9 cellular contexts compared by ENCODE assay signal in genomic region chr1:210373878-210374599, GRCh38. TPM values are rescaled to one million over a fixed set of nuclear protein-coding genes. Genes with fewer than 3 reads are reported as not detected.
DNase-seq lines count a peak whose midpoint lies in the region; ATAC-seq, FAIRE-seq and TF ChIP-seq lines count a peak whose summit lies in the region.
"Had no signal": no experiment of that assay in that cellular context is flagged by ENCODE, and none has a peak within 500 bp of the region (broad histone marks: within the 10 kb centered on the region; RNA-seq: fewer than 3 reads in every experiment).

No MANE protein-coding gene starts in this region.

- H3K27ac ChIP-seq in KOPT-K1 (ENCODE audit: low read depth, low read length, poor library complexity, severe bottlenecking) (peak overlapping the region; percentile 47), keratinocyte (ENCODE audit: control insufficient read depth, insufficient read depth, low read length) (peak overlapping the region; percentile 99)

- DNase-seq in NCI-H1417 (lab: John Stamatoyannopoulos, UW) = peak; percentile 23 to 67 (median 24)
- DNase-seq in NCI-H1417 treated with DMSO at 0.1 percent for 48 hours (lab: John Stamatoyannopoulos, UW) = no peak
- DNase-seq in GOT3 (lab: John Stamatoyannopoulos, UW) = peak; percentile 48
- peak in 32 of 34 experiments; percentile 5 to 58 (median 31) for DNase-seq in T-cell
- peak; percentile 98 for DNase-seq in astrocyte of the spinal cord (ENCODE audit: low read depth, low spot score)
- DNase-seq in keratinocyte (ENCODE audit: low read depth, low spot score) = peak; percentile 92
- DNase-seq in stimulated activated CD4-positive, alpha-beta T cell treated with anti-CD3 and anti-CD28 coated beads, TNF-alpha, amount 100 ng/mL, for 4 hours (ENCODE audit: low read depth in 3 of 3) = peak; percentile 27 to 50 (median 28)

- POLR2A ChIA-PET in T-cell (lab: Charles Lee) = interaction anchor here in 1 of 2 donors (0.6 kb wide), 1 partner anchor 26 kb away, joined by 4 read pairs; no protein-coding TSS in a partner anchor

- H3K4me3 ChIP-seq in astrocyte of the spinal cord (ENCODE audit: low read depth, low read length) = no peak overlapping the region
- no peak overlapping the region for H3K4me3 ChIP-seq in keratinocyte (ENCODE audit: control insufficient read depth in 2 of 3, extremely low read depth in 1 of 3, insufficient read depth in 2 of 3, low read depth in 1 of 3, low read length in 3 of 3)
- H3K4me3 ChIP-seq: BLaER1 treated with 17β-estradiol and CSF1 and Interleukin-3, amounts not matched to agents 10 nM and 100 nM had no signal

- H3K4me1 Mint-ChIP-seq in T-cell = peaks cover 11 to 22% (median 19%) of the 10 kb centered on the region in 3 donors

- no peaks in the 10 kb centered on the region for H3K27me3 ChIP-seq in keratinocyte (ENCODE audit: control insufficient read depth, extremely low read depth, insufficient read depth, low read length)
- H3K27me3 ChIP-seq: BLaER1 treated with 17β-estradiol and CSF1 and Interleukin-3, amounts not matched to agents 10 nM and 100 nM had no signal

- no peaks in the 10 kb centered on the region for H3K9me1 ChIP-seq in keratinocyte (ENCODE audit: control insufficient read depth, extremely low read depth, insufficient read depth, low read length)

- TF ChIP-seq CTCF in astrocyte of the spinal cord (IDR thresholded peaks at IDR 0.05; ENCODE audit: low read depth, low read length) (peak; percentile 97), keratinocyte (optimal IDR thresholded peaks at IDR 0.05 in 1 of 3, IDR thresholded peaks at IDR 0.05 in 1 of 3, conservative IDR thresholded peaks at IDR 0.05 in 1 of 3; ENCODE audit: extremely low read depth in 1 of 3, insufficient read depth in 2 of 3, low read length in 3 of 3) (peak; percentile 93 to 99 (median 94))

- H3K9ac ChIP-seq in keratinocyte (ENCODE audit: control insufficient read depth, extremely low read depth, insufficient read depth, low read length) = peak overlapping the region; percentile 81
- H3K9ac ChIP-seq: BLaER1 treated with 17β-estradiol and CSF1 and Interleukin-3, amounts not matched to agents 10 nM and 100 nM had no signal

- no peaks in the 10 kb centered on the region for H3K36me3 Mint-ChIP-seq in T-cell

- dilution Hi-C loops in keratinocyte (cut with MboI; ENCODE audit: extremely low pct_ligation_motif_present, low sequenced_read_pairs) = no loop called here

- FAIRE-seq in keratinocyte (lab: Jason Lieb, UNC) = peak; percentile 82

- H4K20me1 ChIP-seq in keratinocyte (ENCODE audit: control insufficient read depth, extremely low read depth, insufficient read depth, low read length) = no peaks in the 10 kb centered on the region
- H4K20me1 ChIP-seq: BLaER1 treated with 17β-estradiol and CSF1 and Interleukin-3, amounts not matched to agents 10 nM and 100 nM had no signal

- ATAC-seq in T-cell (replicated peaks in 1 of 4) = peak; percentile 65 to 73 (median 71)

- H2AFZ ChIP-seq in keratinocyte (ENCODE audit: control insufficient read depth, low read length) = no peak overlapping the region

- H3K27me3 Mint-ChIP-seq in T-cell = no peaks in the 10 kb centered on the region

- no peaks in the 10 kb centered on the region for H3K36me3 ChIP-seq in KOPT-K1 (ENCODE audit: insufficient read depth, low read length)
- no peaks in the 10 kb centered on the region for H3K36me3 ChIP-seq in keratinocyte (ENCODE audit: control insufficient read depth in 2 of 2, extremely low read depth in 1 of 2, insufficient read depth in 2 of 2, low read length in 2 of 2)
- H3K36me3 ChIP-seq: BLaER1 treated with 17β-estradiol and CSF1 and Interleukin-3, amounts not matched to agents 10 nM and 100 nM had no signal

- CTCF ChIA-PET in T-cell (lab: Charles Lee) = interaction anchor here (0.7 to 2.1 kb wide), 12 partner anchors 13 to 760 kb away, joined by 3 to 12 read pairs (median 5); partner anchors contain the start of gene KCNH1 (in 1 of the 2)

- H3K4me3 Mint-ChIP-seq in T-cell = no peak overlapping the region

- H3K4me1 ChIP-seq in keratinocyte (ENCODE audit: control insufficient read depth, extremely low read depth, insufficient read depth, low read length) = peaks cover 14% of the 10 kb centered on the region
- H3K4me1 ChIP-seq: BLaER1 treated with 17β-estradiol and CSF1 and Interleukin-3, amounts not matched to agents 10 nM and 100 nM had no signal

- H3K9me3 ChIP-seq in KOPT-K1 (ENCODE audit: insufficient read depth, low read length, poor library complexity, severe bottlenecking) (no peaks in the 10 kb centered on the region), keratinocyte (ENCODE audit: control insufficient read depth, low read depth, low read length) (no peaks in the 10 kb centered on the region)
- H3K9me3 ChIP-seq: BLaER1 treated with 17β-estradiol and CSF1 and Interleukin-3, amounts not matched to agents 10 nM and 100 nM had no signal

- H3K27ac Mint-ChIP-seq in T-cell = peak overlapping the region; percentile 49 to 68

- H3K4me2 ChIP-seq in keratinocyte (ENCODE audit: control insufficient read depth, extremely low read depth, insufficient read depth, low read depth, low read length) = peak overlapping the region; percentile 18
- H3K4me2 ChIP-seq: BLaER1 treated with 17β-estradiol and CSF1 and Interleukin-3, amounts not matched to agents 10 nM and 100 nM had no signal

- in situ Hi-C loops in astrocyte of the spinal cord (cut with HindIII; ENCODE audit: low sequenced_read_pairs) = no loop called here

- H3K79me2 ChIP-seq in keratinocyte (ENCODE audit: control insufficient read depth, insufficient read depth, low read length) = no peaks in the 10 kb centered on the region

- H3K9me3 Mint-ChIP-seq in T-cell = no peaks in the 10 kb centered on the region

RNA-seq across cellular contexts. Expression of gene HHAT, which starts 45.3 kb away (rescaled TPM):
- total RNA-seq in T-cell = 1 to 10 TPM; 2.2 to 7.9 (median 4.1) TPM
- polyA plus RNA-seq in keratinocyte = 3.4 to 4.7 TPM (median 3.8 TPM) in 3 replicates
- polyA plus RNA-seq in keratinocyte (2011; ENCODE audit: low read depth) = 0.70 TPM
- 4.3 and 4.6 TPM in 2 replicates for polyA plus RNA-seq in keratinocyte (2011; cell fraction: cytosol; rRNA removed)
- 6.8 and 7.2 TPM in 2 replicates for polyA plus RNA-seq in keratinocyte (2011; cell fraction: nucleus; rRNA removed)
- polyA plus RNA-seq in keratinocyte (2012; ENCODE audit: low replicate concordance) = 1.4 and 4.8 TPM in 2 replicates
- 5.4 to 9.4 TPM (median 6.2 TPM) in 3 replicates for polyA minus RNA-seq in keratinocyte
- 3.3 TPM for polyA minus RNA-seq in keratinocyte (2011; cell fraction: cytosol; rRNA and poly(A)+ RNA removed)
- 9.6 and 12.3 TPM in 2 replicates for polyA minus RNA-seq in keratinocyte (2011; cell fraction: nucleus; rRNA and poly(A)+ RNA removed)
